Comparison of ENCODE assay signal across 1 cellular context in the genomic region with DNA sequence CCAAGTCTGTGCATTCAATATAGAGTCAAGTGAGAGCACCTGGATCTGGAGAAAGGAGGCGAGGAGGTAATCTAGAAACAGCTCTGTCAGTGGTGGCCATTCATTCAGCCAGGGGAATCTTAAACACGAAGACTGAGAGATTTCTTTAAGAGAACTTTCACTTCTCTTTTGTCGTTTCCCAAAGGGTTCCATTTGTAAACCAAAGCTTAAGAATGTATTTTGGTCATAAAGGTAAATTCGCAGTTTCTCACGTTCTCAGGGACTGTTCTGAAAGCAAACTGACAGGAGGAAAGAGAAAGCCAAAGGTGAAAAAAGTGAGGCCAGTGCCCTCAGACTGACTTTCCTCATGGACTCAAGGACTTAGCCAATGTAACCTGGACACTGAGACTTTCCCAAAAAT.
TF ChIP-seq lines count a peak whose summit lies in the region.

No MANE protein-coding gene starts in this region.

TF ChIP-seq in HepG2, 621 proteins besides CTCF, POLR2A, EP300 and RAD21 (continued from another document):
- TF ChIP-seq, protein P1, sequence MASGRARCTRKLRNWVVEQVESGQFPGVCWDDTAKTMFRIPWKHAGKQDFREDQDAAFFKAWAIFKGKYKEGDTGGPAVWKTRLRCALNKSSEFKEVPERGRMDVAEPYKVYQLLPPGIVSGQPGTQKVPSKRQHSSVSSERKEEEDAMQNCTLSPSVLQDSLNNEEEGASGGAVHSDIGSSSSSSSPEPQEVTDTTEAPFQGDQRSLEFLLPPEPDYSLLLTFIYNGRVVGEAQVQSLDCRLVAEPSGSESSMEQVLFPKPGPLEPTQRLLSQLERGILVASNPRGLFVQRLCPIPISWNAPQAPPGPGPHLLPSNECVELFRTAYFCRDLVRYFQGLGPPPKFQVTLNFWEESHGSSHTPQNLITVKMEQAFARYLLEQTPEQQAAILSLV (CRISPR knock-in tag; IDR thresholded peaks at IDR 0.05; ENCODE audit: borderline replicate concordance), result no peak
- TF ChIP-seq NFATC3 (CRISPR knock-in tag; IDR thresholded peaks at IDR 0.05) (no peak), ZFP36 (IDR thresholded peaks at IDR 0.05; ENCODE audit: borderline replicate concordance, low read depth, low read length, partially characterized antibody) (no peak), MBNL3 (CRISPR knock-in tag; conservative IDR thresholded peaks at IDR 0.05) (no peak), ZNF598 (CRISPR knock-in tag; IDR thresholded peaks at IDR 0.05; ENCODE audit: borderline replicate concordance) (no peak)
